1 cellular context compared by ENCODE assay signal in the genomic region with DNA sequence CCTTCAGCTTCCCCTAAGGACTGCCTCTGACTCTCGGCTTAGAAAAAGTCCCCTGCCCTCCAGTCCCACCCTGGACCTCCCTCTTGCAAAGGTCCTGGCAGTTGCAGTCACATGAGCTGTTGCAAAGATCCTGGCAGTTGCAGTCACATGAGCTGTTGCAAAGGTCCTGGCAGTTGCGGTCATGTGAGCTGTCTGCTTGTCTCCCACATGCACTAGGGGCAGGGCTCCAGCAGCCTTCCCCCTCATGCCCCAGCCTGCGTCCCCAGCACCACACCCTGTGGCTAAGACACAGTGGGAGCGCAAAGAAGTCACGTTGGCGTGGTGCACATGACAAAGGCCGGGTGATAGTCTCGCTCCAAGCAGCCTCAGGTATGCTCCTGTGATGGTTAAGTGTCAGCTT.
A peak's percentile ranks its signal among the peaks of the same experiment; 100 is the strongest.
TF ChIP-seq lines count a peak whose summit lies in the region.

No MANE protein-coding gene starts in this region.

TF ChIP-seq in K562, 482 proteins besides CTCF, POLR2A, EP300 and RAD21 (continued from another document):
- TF ChIP-seq, protein P1, sequence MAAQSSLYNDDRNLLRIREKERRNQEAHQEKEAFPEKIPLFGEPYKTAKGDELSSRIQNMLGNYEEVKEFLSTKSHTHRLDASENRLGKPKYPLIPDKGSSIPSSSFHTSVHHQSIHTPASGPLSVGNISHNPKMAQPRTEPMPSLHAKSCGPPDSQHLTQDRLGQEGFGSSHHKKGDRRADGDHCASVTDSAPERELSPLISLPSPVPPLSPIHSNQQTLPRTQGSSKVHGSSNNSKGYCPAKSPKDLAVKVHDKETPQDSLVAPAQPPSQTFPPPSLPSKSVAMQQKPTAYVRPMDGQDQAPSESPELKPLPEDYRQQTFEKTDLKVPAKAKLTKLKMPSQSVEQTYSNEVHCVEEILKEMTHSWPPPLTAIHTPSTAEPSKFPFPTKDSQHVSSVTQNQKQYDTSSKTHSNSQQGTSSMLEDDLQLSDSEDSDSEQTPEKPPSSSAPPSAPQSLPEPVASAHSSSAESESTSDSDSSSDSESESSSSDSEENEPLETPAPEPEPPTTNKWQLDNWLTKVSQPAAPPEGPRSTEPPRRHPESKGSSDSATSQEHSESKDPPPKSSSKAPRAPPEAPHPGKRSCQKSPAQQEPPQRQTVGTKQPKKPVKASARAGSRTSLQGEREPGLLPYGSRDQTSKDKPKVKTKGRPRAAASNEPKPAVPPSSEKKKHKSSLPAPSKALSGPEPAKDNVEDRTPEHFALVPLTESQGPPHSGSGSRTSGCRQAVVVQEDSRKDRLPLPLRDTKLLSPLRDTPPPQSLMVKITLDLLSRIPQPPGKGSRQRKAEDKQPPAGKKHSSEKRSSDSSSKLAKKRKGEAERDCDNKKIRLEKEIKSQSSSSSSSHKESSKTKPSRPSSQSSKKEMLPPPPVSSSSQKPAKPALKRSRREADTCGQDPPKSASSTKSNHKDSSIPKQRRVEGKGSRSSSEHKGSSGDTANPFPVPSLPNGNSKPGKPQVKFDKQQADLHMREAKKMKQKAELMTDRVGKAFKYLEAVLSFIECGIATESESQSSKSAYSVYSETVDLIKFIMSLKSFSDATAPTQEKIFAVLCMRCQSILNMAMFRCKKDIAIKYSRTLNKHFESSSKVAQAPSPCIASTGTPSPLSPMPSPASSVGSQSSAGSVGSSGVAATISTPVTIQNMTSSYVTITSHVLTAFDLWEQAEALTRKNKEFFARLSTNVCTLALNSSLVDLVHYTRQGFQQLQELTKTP (IDR thresholded peaks at IDR 0.05; ENCODE audit: low read depth in 1 of 2, partially characterized antibody in 2 of 2), result peak in 1 of 2 experiments; percentile 84
- TF ChIP-seq BDP1 (IDR thresholded peaks at IDR 0.05; ENCODE audit: insufficient read depth, insufficient read length) (no peak), MCM5 (IDR thresholded peaks at IDR 0.05; ENCODE audit: low read depth) (no peak), U2AF2 (optimal IDR thresholded peaks at IDR 0.05; ENCODE audit: low read depth, low read length) (no peak), NFIC (IDR thresholded peaks at IDR 0.05) (peak; percentile 54), RFX5 (IDR thresholded peaks at IDR 0.05; ENCODE audit: low read depth, low read length) (no peak)
- TF ChIP-seq, protein P2, sequence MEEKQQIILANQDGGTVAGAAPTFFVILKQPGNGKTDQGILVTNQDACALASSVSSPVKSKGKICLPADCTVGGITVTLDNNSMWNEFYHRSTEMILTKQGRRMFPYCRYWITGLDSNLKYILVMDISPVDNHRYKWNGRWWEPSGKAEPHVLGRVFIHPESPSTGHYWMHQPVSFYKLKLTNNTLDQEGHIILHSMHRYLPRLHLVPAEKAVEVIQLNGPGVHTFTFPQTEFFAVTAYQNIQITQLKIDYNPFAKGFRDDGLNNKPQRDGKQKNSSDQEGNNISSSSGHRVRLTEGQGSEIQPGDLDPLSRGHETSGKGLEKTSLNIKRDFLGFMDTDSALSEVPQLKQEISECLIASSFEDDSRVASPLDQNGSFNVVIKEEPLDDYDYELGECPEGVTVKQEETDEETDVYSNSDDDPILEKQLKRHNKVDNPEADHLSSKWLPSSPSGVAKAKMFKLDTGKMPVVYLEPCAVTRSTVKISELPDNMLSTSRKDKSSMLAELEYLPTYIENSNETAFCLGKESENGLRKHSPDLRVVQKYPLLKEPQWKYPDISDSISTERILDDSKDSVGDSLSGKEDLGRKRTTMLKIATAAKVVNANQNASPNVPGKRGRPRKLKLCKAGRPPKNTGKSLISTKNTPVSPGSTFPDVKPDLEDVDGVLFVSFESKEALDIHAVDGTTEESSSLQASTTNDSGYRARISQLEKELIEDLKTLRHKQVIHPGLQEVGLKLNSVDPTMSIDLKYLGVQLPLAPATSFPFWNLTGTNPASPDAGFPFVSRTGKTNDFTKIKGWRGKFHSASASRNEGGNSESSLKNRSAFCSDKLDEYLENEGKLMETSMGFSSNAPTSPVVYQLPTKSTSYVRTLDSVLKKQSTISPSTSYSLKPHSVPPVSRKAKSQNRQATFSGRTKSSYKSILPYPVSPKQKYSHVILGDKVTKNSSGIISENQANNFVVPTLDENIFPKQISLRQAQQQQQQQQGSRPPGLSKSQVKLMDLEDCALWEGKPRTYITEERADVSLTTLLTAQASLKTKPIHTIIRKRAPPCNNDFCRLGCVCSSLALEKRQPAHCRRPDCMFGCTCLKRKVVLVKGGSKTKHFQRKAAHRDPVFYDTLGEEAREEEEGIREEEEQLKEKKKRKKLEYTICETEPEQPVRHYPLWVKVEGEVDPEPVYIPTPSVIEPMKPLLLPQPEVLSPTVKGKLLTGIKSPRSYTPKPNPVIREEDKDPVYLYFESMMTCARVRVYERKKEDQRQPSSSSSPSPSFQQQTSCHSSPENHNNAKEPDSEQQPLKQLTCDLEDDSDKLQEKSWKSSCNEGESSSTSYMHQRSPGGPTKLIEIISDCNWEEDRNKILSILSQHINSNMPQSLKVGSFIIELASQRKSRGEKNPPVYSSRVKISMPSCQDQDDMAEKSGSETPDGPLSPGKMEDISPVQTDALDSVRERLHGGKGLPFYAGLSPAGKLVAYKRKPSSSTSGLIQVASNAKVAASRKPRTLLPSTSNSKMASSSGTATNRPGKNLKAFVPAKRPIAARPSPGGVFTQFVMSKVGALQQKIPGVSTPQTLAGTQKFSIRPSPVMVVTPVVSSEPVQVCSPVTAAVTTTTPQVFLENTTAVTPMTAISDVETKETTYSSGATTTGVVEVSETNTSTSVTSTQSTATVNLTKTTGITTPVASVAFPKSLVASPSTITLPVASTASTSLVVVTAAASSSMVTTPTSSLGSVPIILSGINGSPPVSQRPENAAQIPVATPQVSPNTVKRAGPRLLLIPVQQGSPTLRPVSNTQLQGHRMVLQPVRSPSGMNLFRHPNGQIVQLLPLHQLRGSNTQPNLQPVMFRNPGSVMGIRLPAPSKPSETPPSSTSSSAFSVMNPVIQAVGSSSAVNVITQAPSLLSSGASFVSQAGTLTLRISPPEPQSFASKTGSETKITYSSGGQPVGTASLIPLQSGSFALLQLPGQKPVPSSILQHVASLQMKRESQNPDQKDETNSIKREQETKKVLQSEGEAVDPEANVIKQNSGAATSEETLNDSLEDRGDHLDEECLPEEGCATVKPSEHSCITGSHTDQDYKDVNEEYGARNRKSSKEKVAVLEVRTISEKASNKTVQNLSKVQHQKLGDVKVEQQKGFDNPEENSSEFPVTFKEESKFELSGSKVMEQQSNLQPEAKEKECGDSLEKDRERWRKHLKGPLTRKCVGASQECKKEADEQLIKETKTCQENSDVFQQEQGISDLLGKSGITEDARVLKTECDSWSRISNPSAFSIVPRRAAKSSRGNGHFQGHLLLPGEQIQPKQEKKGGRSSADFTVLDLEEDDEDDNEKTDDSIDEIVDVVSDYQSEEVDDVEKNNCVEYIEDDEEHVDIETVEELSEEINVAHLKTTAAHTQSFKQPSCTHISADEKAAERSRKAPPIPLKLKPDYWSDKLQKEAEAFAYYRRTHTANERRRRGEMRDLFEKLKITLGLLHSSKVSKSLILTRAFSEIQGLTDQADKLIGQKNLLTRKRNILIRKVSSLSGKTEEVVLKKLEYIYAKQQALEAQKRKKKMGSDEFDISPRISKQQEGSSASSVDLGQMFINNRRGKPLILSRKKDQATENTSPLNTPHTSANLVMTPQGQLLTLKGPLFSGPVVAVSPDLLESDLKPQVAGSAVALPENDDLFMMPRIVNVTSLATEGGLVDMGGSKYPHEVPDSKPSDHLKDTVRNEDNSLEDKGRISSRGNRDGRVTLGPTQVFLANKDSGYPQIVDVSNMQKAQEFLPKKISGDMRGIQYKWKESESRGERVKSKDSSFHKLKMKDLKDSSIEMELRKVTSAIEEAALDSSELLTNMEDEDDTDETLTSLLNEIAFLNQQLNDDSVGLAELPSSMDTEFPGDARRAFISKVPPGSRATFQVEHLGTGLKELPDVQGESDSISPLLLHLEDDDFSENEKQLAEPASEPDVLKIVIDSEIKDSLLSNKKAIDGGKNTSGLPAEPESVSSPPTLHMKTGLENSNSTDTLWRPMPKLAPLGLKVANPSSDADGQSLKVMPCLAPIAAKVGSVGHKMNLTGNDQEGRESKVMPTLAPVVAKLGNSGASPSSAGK (IDR thresholded peaks at IDR 0.05), result peak; percentile 36; the same call in 1 of the 2 replicates
- TF ChIP-seq, protein P3, sequence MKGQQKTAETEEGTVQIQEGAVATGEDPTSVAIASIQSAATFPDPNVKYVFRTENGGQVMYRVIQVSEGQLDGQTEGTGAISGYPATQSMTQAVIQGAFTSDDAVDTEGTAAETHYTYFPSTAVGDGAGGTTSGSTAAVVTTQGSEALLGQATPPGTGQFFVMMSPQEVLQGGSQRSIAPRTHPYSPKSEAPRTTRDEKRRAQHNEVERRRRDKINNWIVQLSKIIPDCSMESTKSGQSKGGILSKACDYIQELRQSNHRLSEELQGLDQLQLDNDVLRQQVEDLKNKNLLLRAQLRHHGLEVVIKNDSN (CRISPR knock-in tag; IDR thresholded peaks at IDR 0.05), result peak; percentile 81
- TF ChIP-seq, protein P4, sequence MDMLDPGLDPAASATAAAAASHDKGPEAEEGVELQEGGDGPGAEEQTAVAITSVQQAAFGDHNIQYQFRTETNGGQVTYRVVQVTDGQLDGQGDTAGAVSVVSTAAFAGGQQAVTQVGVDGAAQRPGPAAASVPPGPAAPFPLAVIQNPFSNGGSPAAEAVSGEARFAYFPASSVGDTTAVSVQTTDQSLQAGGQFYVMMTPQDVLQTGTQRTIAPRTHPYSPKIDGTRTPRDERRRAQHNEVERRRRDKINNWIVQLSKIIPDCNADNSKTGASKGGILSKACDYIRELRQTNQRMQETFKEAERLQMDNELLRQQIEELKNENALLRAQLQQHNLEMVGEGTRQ (CRISPR knock-in tag; IDR thresholded peaks at IDR 0.05), result peak; percentile 51
- TF ChIP-seq, protein P5, sequence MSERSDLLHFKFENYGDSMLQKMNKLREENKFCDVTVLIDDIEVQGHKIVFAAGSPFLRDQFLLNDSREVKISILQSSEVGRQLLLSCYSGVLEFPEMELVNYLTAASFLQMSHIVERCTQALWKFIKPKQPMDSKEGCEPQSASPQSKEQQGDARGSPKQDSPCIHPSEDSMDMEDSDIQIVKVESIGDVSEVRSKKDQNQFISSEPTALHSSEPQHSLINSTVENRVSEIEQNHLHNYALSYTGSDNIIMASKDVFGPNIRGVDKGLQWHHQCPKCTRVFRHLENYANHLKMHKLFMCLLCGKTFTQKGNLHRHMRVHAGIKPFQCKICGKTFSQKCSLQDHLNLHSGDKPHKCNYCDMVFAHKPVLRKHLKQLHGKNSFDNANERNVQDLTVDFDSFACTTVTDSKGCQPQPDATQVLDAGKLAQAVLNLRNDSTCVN (CRISPR knock-in tag; IDR thresholded peaks at IDR 0.05), result no peak
